In genomic region chr19:7197169-7197759, GRCh38 we compare ENCODE assay signal across 1 cellular context.
A peak's percentile ranks its signal among the peaks of the same experiment; 100 is the strongest.
TF ChIP-seq lines count a peak whose summit lies in the region.

No MANE protein-coding gene starts in this region.

TF ChIP-seq in HEK293, 187 proteins besides CTCF, POLR2A, EP300 and RAD21 (continued from another document):
- no peak; the same call in 1 of the 2 replicates for TF ChIP-seq ELK4 (IDR thresholded peaks at IDR 0.05; ENCODE audit: borderline replicate concordance, low read depth, low read length)
- peak; percentile 89; the same call in 1 of the 2 replicates for TF ChIP-seq ZNF561 (tag by site-specific recombination; IDR thresholded peaks at IDR 0.05; ENCODE audit: borderline replicate concordance)
- peak; percentile 95 for TF ChIP-seq KLF16 (tag by site-specific recombination; IDR thresholded peaks at IDR 0.05)
- peak; percentile 58 for TF ChIP-seq ZBTB48 (tag by site-specific recombination; IDR thresholded peaks at IDR 0.05)
- peak; percentile 64; the same call in 1 of the 2 replicates for TF ChIP-seq ZBTB21 (tag by site-specific recombination; IDR thresholded peaks at IDR 0.05)
- TF ChIP-seq, protein P1, sequence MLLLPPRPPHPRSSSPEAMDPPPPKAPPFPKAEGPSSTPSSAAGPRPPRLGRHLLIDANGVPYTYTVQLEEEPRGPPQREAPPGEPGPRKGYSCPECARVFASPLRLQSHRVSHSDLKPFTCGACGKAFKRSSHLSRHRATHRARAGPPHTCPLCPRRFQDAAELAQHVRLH (tag by site-specific recombination; IDR thresholded peaks at IDR 0.05), result 0 out of 2 replicates have a peak, but pooled peaks have one; percentile 31
- TF ChIP-seq ZNF391 (tag by site-specific recombination; IDR thresholded peaks at IDR 0.05; ENCODE audit: borderline replicate concordance, low read depth), result 0 out of 2 replicates have a peak, but pooled peaks have one; percentile 51
- TF ChIP-seq ZNF548 (tag by site-specific recombination; IDR thresholded peaks at IDR 0.05), result 0 out of 2 replicates have a peak, but pooled peaks have one; percentile 12
- TF ChIP-seq, protein P2, sequence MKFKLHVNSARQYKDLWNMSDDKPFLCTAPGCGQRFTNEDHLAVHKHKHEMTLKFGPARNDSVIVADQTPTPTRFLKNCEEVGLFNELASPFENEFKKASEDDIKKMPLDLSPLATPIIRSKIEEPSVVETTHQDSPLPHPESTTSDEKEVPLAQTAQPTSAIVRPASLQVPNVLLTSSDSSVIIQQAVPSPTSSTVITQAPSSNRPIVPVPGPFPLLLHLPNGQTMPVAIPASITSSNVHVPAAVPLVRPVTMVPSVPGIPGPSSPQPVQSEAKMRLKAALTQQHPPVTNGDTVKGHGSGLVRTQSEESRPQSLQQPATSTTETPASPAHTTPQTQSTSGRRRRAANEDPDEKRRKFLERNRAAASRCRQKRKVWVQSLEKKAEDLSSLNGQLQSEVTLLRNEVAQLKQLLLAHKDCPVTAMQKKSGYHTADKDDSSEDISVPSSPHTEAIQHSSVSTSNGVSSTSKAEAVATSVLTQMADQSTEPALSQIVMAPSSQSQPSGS (tag by site-specific recombination; IDR thresholded peaks at IDR 0.05; ENCODE audit: low read depth), result 0 out of 2 replicates have a peak, but pooled peaks have one; percentile 10
- TF ChIP-seq PATZ1 (tag by site-specific recombination; IDR thresholded peaks at IDR 0.05), result peak; percentile 79
- TF ChIP-seq ZNF341 (tag by site-specific recombination; IDR thresholded peaks at IDR 0.05; ENCODE audit: low read depth), result peak; percentile 72
- no peak for TF ChIP-seq TRIM28 (IDR thresholded peaks at IDR 0.05; ENCODE audit: borderline replicate concordance, low read length)
- peak; percentile 59; the same call in 1 of the 2 replicates for TF ChIP-seq ZBTB7A (tag by site-specific recombination; IDR thresholded peaks at IDR 0.05; ENCODE audit: low read depth)
- no peak for TF ChIP-seq ZNF121 (tag by site-specific recombination; IDR thresholded peaks at IDR 0.05)
- peak; percentile 85 for TF ChIP-seq ZXDB (tag by site-specific recombination; IDR thresholded peaks at IDR 0.05)
- TF ChIP-seq, protein P3, sequence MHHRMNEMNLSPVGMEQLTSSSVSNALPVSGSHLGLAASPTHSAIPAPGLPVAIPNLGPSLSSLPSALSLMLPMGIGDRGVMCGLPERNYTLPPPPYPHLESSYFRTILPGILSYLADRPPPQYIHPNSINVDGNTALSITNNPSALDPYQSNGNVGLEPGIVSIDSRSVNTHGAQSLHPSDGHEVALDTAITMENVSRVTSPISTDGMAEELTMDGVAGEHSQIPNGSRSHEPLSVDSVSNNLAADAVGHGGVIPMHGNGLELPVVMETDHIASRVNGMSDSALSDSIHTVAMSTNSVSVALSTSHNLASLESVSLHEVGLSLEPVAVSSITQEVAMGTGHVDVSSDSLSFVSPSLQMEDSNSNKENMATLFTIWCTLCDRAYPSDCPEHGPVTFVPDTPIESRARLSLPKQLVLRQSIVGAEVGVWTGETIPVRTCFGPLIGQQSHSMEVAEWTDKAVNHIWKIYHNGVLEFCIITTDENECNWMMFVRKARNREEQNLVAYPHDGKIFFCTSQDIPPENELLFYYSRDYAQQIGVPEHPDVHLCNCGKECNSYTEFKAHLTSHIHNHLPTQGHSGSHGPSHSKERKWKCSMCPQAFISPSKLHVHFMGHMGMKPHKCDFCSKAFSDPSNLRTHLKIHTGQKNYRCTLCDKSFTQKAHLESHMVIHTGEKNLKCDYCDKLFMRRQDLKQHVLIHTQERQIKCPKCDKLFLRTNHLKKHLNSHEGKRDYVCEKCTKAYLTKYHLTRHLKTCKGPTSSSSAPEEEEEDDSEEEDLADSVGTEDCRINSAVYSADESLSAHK (tag by site-specific recombination; IDR thresholded peaks at IDR 0.05), result 0 out of 2 replicates have a peak, but pooled peaks have one; percentile 29
- no peak for TF ChIP-seq ZBTB1 (tag by site-specific recombination; IDR thresholded peaks at IDR 0.05)
